In the genomic region with DNA sequence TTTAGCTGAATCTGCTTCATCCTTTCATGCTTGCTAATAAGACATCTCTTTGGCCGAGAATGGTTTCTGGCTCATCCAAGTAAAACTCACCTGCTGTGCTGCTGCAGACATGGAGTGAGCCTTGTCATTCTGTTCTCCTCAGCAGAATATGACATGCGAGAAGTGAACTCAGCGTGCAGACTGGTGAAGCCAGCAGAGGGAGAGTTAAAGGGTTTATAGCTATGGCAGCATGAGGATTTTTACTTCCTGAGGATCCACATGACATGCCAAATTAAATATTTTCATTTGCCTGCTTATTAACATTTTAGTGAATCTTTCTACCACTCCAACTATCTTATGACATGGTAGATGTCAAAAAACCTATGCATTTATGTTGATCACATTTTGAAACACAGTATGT, we compare ENCODE assay signal across 2 cellular contexts.
TF ChIP-seq lines count a peak whose summit lies in the region.

No MANE protein-coding gene starts in this region.

TF ChIP-seq in SK-N-SH, 30 proteins besides CTCF, POLR2A, EP300 and RAD21:
- TF ChIP-seq FOXJ3 (CRISPR knock-in tag; IDR thresholded peaks at IDR 0.05) (no peak), EZH2phosphoT487 (IDR thresholded peaks at IDR 0.05; ENCODE audit: borderline replicate concordance, low read depth) (no peak), JUND (IDR thresholded peaks at IDR 0.05) (no peak), YY1 (IDR thresholded peaks at IDR 0.05; ENCODE audit: low read depth) (no peak), MAX (IDR thresholded peaks at IDR 0.05; ENCODE audit: low read depth) (no peak), NRF1 (IDR thresholded peaks at IDR 0.05; ENCODE audit: low read depth, low read length) (no peak), FOSL2 (IDR thresholded peaks at IDR 0.05; ENCODE audit: borderline replicate concordance, low read depth) (no peak), GATA2 (CRISPR knock-in tag; IDR thresholded peaks at IDR 0.05) (no peak), TEAD4 (IDR thresholded peaks at IDR 0.05; ENCODE audit: borderline replicate concordance, insufficient read depth) (no peak), FOXM1 (IDR thresholded peaks at IDR 0.05; ENCODE audit: low read depth) (no peak), USF2 (IDR thresholded peaks at IDR 0.05; ENCODE audit: borderline replicate concordance, low read depth, low read length) (no peak), REST (IDR thresholded peaks at IDR 0.05; ENCODE audit: low read depth, low read length) (no peak), RXRA (IDR thresholded peaks at IDR 0.05; ENCODE audit: borderline replicate concordance, low read depth) (no peak), MEF2A (IDR thresholded peaks at IDR 0.05; ENCODE audit: borderline replicate concordance, low read depth) (no peak), SIN3A (IDR thresholded peaks at IDR 0.05; ENCODE audit: borderline replicate concordance, low read depth, low read length) (no peak), CHD2 (IDR thresholded peaks at IDR 0.05; ENCODE audit: low read length, partially characterized antibody) (no peak)
- TF ChIP-seq, protein P1, sequence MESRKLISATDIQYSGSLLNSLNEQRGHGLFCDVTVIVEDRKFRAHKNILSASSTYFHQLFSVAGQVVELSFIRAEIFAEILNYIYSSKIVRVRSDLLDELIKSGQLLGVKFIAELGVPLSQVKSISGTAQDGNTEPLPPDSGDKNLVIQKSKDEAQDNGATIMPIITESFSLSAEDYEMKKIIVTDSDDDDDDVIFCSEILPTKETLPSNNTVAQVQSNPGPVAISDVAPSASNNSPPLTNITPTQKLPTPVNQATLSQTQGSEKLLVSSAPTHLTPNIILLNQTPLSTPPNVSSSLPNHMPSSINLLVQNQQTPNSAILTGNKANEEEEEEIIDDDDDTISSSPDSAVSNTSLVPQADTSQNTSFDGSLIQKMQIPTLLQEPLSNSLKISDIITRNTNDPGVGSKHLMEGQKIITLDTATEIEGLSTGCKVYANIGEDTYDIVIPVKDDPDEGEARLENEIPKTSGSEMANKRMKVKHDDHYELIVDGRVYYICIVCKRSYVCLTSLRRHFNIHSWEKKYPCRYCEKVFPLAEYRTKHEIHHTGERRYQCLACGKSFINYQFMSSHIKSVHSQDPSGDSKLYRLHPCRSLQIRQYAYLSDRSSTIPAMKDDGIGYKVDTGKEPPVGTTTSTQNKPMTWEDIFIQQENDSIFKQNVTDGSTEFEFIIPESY (IDR thresholded peaks at IDR 0.05; ENCODE audit: borderline replicate concordance, low read depth): no peak
- TF ChIP-seq, protein P2, sequence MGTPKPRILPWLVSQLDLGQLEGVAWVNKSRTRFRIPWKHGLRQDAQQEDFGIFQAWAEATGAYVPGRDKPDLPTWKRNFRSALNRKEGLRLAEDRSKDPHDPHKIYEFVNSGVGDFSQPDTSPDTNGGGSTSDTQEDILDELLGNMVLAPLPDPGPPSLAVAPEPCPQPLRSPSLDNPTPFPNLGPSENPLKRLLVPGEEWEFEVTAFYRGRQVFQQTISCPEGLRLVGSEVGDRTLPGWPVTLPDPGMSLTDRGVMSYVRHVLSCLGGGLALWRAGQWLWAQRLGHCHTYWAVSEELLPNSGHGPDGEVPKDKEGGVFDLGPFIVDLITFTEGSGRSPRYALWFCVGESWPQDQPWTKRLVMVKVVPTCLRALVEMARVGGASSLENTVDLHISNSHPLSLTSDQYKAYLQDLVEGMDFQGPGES (IDR thresholded peaks at IDR 0.05; ENCODE audit: low read depth, low read length): no peak
TF ChIP-seq in SK-N-SH: peak in this region for 0.

TF ChIP-seq in endothelial cell of umbilical vein, 7 proteins besides CTCF, POLR2A, EP300 and RAD21:
- TF ChIP-seq JUN (IDR thresholded peaks at IDR 0.05; ENCODE audit: borderline replicate concordance, insufficient read depth, insufficient read length, low read depth) (no peak), MYC (IDR thresholded peaks at IDR 0.05; ENCODE audit: low read depth, low read length) (no peak), FOS (IDR thresholded peaks at IDR 0.05; ENCODE audit: borderline replicate concordance, insufficient read depth, low read length) (no peak), GATA2 (IDR thresholded peaks at IDR 0.05; ENCODE audit: insufficient read depth, insufficient read length, low read depth, low read length) (no peak), POLR2AphosphoS5 (IDR thresholded peaks at IDR 0.05; ENCODE audit: insufficient read depth, low read depth, low read length) (no peak), MAX (IDR thresholded peaks at IDR 0.05; ENCODE audit: insufficient read depth, insufficient read length) (no peak), EZH2 (IDR thresholded peaks at IDR 0.05; ENCODE audit: borderline replicate concordance, low read depth, low read length, severe bottlenecking) (no peak)
